21 cellular contexts compared by ENCODE assay signal in genomic region chr1:221272940-221273339, GRCh38.
DNase-seq lines count a peak whose midpoint lies in the region; ATAC-seq, FAIRE-seq and TF ChIP-seq lines count a peak whose summit lies in the region.
"Had no signal": no experiment of that assay in that cellular context is flagged by ENCODE, and none has a peak within 500 bp of the region (broad histone marks: within the 10 kb centered on the region; RNA-seq: fewer than 3 reads in every experiment).

No MANE protein-coding gene starts in this region.

- H3K4me3 ChIP-seq in SK-N-SH (ENCODE audit: low read depth in 2 of 2, low read length in 1 of 2) (no peak overlapping the region), fibroblast of mammary gland (ENCODE audit: control insufficient read depth, low read depth, low read length) (no peak overlapping the region), mucosa of descending colon (no peak overlapping the region)
- H3K4me3 ChIP-seq: breast epithelium, HAP-1, K562, left lung, thyroid gland had no signal

- H3K36me3 ChIP-seq in SK-N-SH (replicated peaks in 1 of 2; ENCODE audit: control insufficient read depth in 1 of 2, insufficient read depth in 2 of 2, low read length in 1 of 2) (no peaks in the 10 kb centered on the region), mucosa of descending colon (ENCODE audit: low read depth) (no peaks in the 10 kb centered on the region)
- H3K36me3 ChIP-seq: breast epithelium, HAP-1, left lung, neutrophil, thyroid gland had no signal

- no peak for TF ChIP-seq EP300 in SK-N-SH (IDR thresholded peaks at IDR 0.05; ENCODE audit: borderline replicate concordance in 1 of 2, low read depth in 1 of 2, low read length in 1 of 2)

- peaks cover 6% of the 10 kb centered on the region for H3F3A ChIP-seq in SK-N-SH (replicated peaks; ENCODE audit: insufficient read depth)

- H4K20me1 ChIP-seq in SK-N-SH (ENCODE audit: insufficient read depth): no peaks in the 10 kb centered on the region

- no peak overlapping the region for H3K9ac ChIP-seq in SK-N-SH

- no peak for ATAC-seq in mucosa of descending colon
- ATAC-seq: K562; left lung; stimulated activated naive B cell treated with anti-CD40 and anti-IgM and Interleukin-4, amounts not matched to agents 10 μg/mL and 1 μg/mL and 100 μg/mL, for 72 hours had no signal

- no peak for TF ChIP-seq RAD21 in SK-N-SH (IDR thresholded peaks at IDR 0.05; ENCODE audit: low read length)

- CTCF ChIA-PET in SK-N-SH (lab: Yijun Ruan, JAX): interaction anchor here (4.2 to 5.3 kb wide), 2 partner anchors 10 to 163 kb away, joined by 15 to 28 read pairs; no protein-coding TSS in a partner anchor

- DNase-seq in NCI-H748 (lab: John Stamatoyannopoulos, UW; ENCODE audit: unreplicated experiment) (peak; percentile 3), NCI-H748 treated with DMSO at 0.1 percent for 48 hours (lab: John Stamatoyannopoulos, UW) (no peak), HTR-8/SVneo (ENCODE audit: insufficient read length, low spot score) (peak; percentile 7), SK-N-SH (no peak), fibroblast of mammary gland (ENCODE audit: low read depth) (no peak), mucosa of descending colon (no peak), NCI-H2171 treated with DMSO at 0.1 percent for 48 hours (lab: John Stamatoyannopoulos, UW) (no peak)
- DNase-seq in stimulated activated CD4-positive, alpha-beta T cell treated with anti-CD3 and anti-CD28 coated beads, Interleukin-1b, Interleukin-23, amount 100 ng/mL, for 48 hours: no peak
- DNase-seq: activated CD4-positive, CD25-positive, alpha-beta regulatory T cell treated with anti-CD3 and anti-CD28 coated beads, Interleukin-2, amount 50 U/mL, for 72 hours; activated naive CD8-positive, alpha-beta T cell treated with anti-CD3 and anti-CD28 coated beads, Interleukin-2, amount 10 ng/mL, durations not matched to agents 7 days and 5 days; CD4-positive, alpha-beta memory T cell; erythroblast; left lung; retina; SIG-M5; stimulated activated naive B cell treated with anti-CD40 and anti-IgM and Interleukin-4, amounts not matched to agents 10 μg/mL and 1 μg/mL and 100 μg/mL, for 72 hours; thyroid gland had no signal

- H2AFZ ChIP-seq in SK-N-SH (ENCODE audit: low read depth): no peak overlapping the region

- WGBS in SK-N-SH (ENCODE audit: low lambda C conversion rate): 88% methylated on average over 3 of the region's 3 CpGs

- H3K9me3 ChIP-seq in SK-N-SH: no peaks in the 10 kb centered on the region
- H3K9me3 ChIP-seq in mucosa of descending colon: no peaks in the 10 kb centered on the region
- H3K9me3 ChIP-seq: breast epithelium, HAP-1, left lung, neutrophil, thyroid gland had no signal

- H3K4me2 ChIP-seq in SK-N-SH: no peak overlapping the region

- H3K4me1 ChIP-seq in SK-N-SH (ENCODE audit: control insufficient read depth in 1 of 2, insufficient read depth in 2 of 2, low read depth in 1 of 2, low read length in 1 of 2) (peaks cover 0 to 2% of the 10 kb centered on the region in 2 experiments; a peak in 1 of 4 replicates), mucosa of descending colon (ENCODE audit: low read depth) (no peaks in the 10 kb centered on the region)
- H3K4me1 ChIP-seq: breast epithelium, HAP-1, left lung, thyroid gland had no signal

- H3K9me2 ChIP-seq in SK-N-SH: no peaks in the 10 kb centered on the region

- no peak for FAIRE-seq in HTR-8/SVneo (lab: Jason Lieb, UNC)
- FAIRE-seq: K562 had no signal

- H3K27me3 ChIP-seq in SK-N-SH (ENCODE audit: insufficient read depth): no peaks in the 10 kb centered on the region
- H3K27me3 ChIP-seq: breast epithelium, left lung, neutrophil, thyroid gland had no signal

- TF ChIP-seq CTCF in SK-N-SH (IDR thresholded peaks at IDR 0.05): 0 out of 2 replicates have a peak, but pooled peaks have one; percentile 20
- peak; percentile 13 for TF ChIP-seq CTCF in fibroblast of mammary gland (conservative IDR thresholded peaks at IDR 0.05; ENCODE audit: control insufficient read depth, insufficient read depth, low read depth, low read length)
- TF ChIP-seq CTCF in mucosa of descending colon (IDR thresholded peaks at IDR 0.05): no peak

- intact Hi-C loops in mucosa of descending colon (cut with DNase I, micrococcal nuclease): no loop called here

- POLR2A ChIA-PET in SK-N-SH (lab: Yijun Ruan, JAX): interaction anchor here (0.6 kb wide), 1 partner anchor 833 kb away, joined by 3 read pairs; no protein-coding TSS in a partner anchor

- H3K79me2 ChIP-seq in SK-N-SH (ENCODE audit: insufficient read depth): no peaks in the 10 kb centered on the region

- no peak overlapping the region for H3K27ac ChIP-seq in SK-N-SH (ENCODE audit: low read depth in 2 of 2, low read length in 1 of 2)
- H3K27ac ChIP-seq: breast epithelium, left lung, neutrophil, thyroid gland had no signal

TF ChIP-seq in SK-N-SH, 30 proteins besides CTCF, POLR2A, EP300 and RAD21 (continues in another document):
- TF ChIP-seq YY1 (IDR thresholded peaks at IDR 0.05; ENCODE audit: low read depth) (no peak), FOSL2 (IDR thresholded peaks at IDR 0.05; ENCODE audit: borderline replicate concordance, low read depth) (no peak), USF1 (IDR thresholded peaks at IDR 0.05; ENCODE audit: borderline replicate concordance, low read depth) (no peak), TCF12 (IDR thresholded peaks at IDR 0.05) (no peak), RCOR1 (IDR thresholded peaks at IDR 0.05; ENCODE audit: low read length) (no peak), RFX5 (IDR thresholded peaks at IDR 0.05; ENCODE audit: low read length) (no peak), RXRA (IDR thresholded peaks at IDR 0.05; ENCODE audit: borderline replicate concordance, low read depth) (no peak)
- TF ChIP-seq, protein P1, sequence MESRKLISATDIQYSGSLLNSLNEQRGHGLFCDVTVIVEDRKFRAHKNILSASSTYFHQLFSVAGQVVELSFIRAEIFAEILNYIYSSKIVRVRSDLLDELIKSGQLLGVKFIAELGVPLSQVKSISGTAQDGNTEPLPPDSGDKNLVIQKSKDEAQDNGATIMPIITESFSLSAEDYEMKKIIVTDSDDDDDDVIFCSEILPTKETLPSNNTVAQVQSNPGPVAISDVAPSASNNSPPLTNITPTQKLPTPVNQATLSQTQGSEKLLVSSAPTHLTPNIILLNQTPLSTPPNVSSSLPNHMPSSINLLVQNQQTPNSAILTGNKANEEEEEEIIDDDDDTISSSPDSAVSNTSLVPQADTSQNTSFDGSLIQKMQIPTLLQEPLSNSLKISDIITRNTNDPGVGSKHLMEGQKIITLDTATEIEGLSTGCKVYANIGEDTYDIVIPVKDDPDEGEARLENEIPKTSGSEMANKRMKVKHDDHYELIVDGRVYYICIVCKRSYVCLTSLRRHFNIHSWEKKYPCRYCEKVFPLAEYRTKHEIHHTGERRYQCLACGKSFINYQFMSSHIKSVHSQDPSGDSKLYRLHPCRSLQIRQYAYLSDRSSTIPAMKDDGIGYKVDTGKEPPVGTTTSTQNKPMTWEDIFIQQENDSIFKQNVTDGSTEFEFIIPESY (IDR thresholded peaks at IDR 0.05; ENCODE audit: borderline replicate concordance, low read depth): no peak
- TF ChIP-seq, protein P2, sequence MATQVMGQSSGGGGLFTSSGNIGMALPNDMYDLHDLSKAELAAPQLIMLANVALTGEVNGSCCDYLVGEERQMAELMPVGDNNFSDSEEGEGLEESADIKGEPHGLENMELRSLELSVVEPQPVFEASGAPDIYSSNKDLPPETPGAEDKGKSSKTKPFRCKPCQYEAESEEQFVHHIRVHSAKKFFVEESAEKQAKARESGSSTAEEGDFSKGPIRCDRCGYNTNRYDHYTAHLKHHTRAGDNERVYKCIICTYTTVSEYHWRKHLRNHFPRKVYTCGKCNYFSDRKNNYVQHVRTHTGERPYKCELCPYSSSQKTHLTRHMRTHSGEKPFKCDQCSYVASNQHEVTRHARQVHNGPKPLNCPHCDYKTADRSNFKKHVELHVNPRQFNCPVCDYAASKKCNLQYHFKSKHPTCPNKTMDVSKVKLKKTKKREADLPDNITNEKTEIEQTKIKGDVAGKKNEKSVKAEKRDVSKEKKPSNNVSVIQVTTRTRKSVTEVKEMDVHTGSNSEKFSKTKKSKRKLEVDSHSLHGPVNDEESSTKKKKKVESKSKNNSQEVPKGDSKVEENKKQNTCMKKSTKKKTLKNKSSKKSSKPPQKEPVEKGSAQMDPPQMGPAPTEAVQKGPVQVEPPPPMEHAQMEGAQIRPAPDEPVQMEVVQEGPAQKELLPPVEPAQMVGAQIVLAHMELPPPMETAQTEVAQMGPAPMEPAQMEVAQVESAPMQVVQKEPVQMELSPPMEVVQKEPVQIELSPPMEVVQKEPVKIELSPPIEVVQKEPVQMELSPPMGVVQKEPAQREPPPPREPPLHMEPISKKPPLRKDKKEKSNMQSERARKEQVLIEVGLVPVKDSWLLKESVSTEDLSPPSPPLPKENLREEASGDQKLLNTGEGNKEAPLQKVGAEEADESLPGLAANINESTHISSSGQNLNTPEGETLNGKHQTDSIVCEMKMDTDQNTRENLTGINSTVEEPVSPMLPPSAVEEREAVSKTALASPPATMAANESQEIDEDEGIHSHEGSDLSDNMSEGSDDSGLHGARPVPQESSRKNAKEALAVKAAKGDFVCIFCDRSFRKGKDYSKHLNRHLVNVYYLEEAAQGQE (IDR thresholded peaks at IDR 0.05; ENCODE audit: low read depth, low read length): no peak
- TF ChIP-seq, protein P3, sequence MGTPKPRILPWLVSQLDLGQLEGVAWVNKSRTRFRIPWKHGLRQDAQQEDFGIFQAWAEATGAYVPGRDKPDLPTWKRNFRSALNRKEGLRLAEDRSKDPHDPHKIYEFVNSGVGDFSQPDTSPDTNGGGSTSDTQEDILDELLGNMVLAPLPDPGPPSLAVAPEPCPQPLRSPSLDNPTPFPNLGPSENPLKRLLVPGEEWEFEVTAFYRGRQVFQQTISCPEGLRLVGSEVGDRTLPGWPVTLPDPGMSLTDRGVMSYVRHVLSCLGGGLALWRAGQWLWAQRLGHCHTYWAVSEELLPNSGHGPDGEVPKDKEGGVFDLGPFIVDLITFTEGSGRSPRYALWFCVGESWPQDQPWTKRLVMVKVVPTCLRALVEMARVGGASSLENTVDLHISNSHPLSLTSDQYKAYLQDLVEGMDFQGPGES (IDR thresholded peaks at IDR 0.05; ENCODE audit: low read depth, low read length): no peak

Comparison
In these comparisons a context has a peak if more than half of its experiments do, and no peak if none do; other contexts are left out.
1. DNase-seq: peak in NCI-H748 (single experiment) and HTR-8/SVneo (single experiment); none in NCI-H748 treated with DMSO at 0.1 percent for 48 hours (single experiment), SK-N-SH (single experiment), fibroblast of mammary gland (single experiment), mucosa of descending colon (0 of 3), stimulated activated CD4-positive, alpha-beta T cell treated with anti-CD3 and anti-CD28 coated beads, Interleukin-1b, Interleukin-23, amount 100 ng/mL, for 48 hours (single experiment) and NCI-H2171 treated with DMSO at 0.1 percent for 48 hours (single experiment).